25 cellular contexts compared by ENCODE assay signal in the genomic region with DNA sequence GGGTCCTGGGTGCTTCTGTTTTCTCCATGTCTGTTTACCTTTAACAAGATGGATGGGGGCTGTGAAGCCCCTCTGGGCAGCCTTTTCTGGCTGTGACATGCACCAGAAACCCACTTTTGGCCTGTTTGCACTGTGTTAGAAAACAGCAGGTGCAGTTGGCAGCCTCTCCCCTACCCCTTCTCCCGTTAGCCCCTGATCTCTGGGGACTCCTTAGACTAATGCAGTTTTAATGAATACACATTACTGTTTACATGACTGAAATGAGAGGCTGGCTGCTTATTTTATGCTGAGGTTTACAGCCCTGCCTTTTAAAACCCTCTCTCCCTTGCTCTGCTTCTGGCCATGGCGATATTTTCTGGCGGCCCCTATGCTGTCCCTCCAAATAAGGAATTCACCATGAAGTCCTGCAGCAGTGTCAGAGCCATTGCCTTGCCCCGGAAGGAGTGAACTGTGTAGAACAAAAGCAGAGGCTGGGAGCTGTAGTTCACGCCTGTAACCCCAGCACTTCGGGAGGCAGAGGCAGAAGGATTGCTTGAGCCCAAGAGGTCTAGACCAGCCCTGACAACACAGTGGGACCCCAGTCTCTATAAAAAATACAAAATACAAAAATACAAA.
DNase-seq lines count a peak whose midpoint lies in the region; ATAC-seq and TF ChIP-seq lines count a peak whose summit lies in the region.
"Had no signal": no experiment of that assay in that cellular context is flagged by ENCODE, and none has a peak within 500 bp of the region (broad histone marks: within the 10 kb centered on the region; RNA-seq: fewer than 3 reads in every experiment).

No MANE protein-coding gene starts in this region.

- peak overlapping the region in 1 of 4 donors; percentile 43 for H3K4me3 Mint-ChIP-seq in CD4-positive, CD25-positive, alpha-beta regulatory T cell
- peak overlapping the region in 2 of 4 donors; percentile 55 to 63 for H3K4me3 Mint-ChIP-seq in IgD-negative memory B cell
- no peak overlapping the region for H3K4me3 Mint-ChIP-seq in endodermal cell
- H3K4me3 Mint-ChIP-seq: central memory CD8-positive, alpha-beta T cell; HFFc6 had no signal

- no peak overlapping the region for H3K4me3 ChIP-seq in CD4-positive, CD25-positive, alpha-beta regulatory T cell (ENCODE audit: low read depth, low read length)
- H3K4me3 ChIP-seq in endodermal cell (ENCODE audit: low read length) (no peak overlapping the region), neutrophil (ENCODE audit: low read depth in 1 of 2, low read length in 1 of 2) (no peak overlapping the region)
- H3K4me3 ChIP-seq: ascending aorta, prostate gland, skin epidermis had no signal

- no peak overlapping the region for H3K27ac ChIP-seq in CD4-positive, CD25-positive, alpha-beta regulatory T cell (ENCODE audit: insufficient read depth, low read length, poor library complexity, severe bottlenecking)
- H3K27ac ChIP-seq in endodermal cell (ENCODE audit: low read depth, low read length) (peak overlapping the region; percentile 32), neutrophil (peak overlapping the region; percentile 15)
- H3K27ac ChIP-seq: ascending aorta, prostate gland, skin epidermis had no signal

- H3K9me3 Mint-ChIP-seq in CD4-positive, CD25-positive, alpha-beta regulatory T cell: peaks cover 0 to 8% (median 0%) of the 10 kb centered on the region in 7 donors
- H3K9me3 Mint-ChIP-seq in IgD-negative memory B cell: peaks cover 0 to 5% (median 0%) of the 10 kb centered on the region in 3 donors
- H3K9me3 Mint-ChIP-seq in endodermal cell: no peaks in the 10 kb centered on the region
- H3K9me3 Mint-ChIP-seq: central memory CD8-positive, alpha-beta T cell; nephron had no signal

- H3K27me3 Mint-ChIP-seq in CD4-positive, CD25-positive, alpha-beta regulatory T cell: no peaks in the 10 kb centered on the region
- no peaks in the 10 kb centered on the region for H3K27me3 Mint-ChIP-seq in IgD-negative memory B cell
- H3K27me3 Mint-ChIP-seq in endodermal cell (ENCODE audit: insufficient read depth): peaks cover 14% of the 10 kb centered on the region
- H3K27me3 Mint-ChIP-seq: central memory CD8-positive, alpha-beta T cell had no signal

- H3K4me1 ChIP-seq in CD4-positive, CD25-positive, alpha-beta regulatory T cell (ENCODE audit: control insufficient read depth, insufficient read depth, low read length, poor library complexity, severe bottlenecking): no peaks in the 10 kb centered on the region
- H3K4me1 ChIP-seq in endodermal cell (ENCODE audit: control insufficient read depth, insufficient read depth, low read length): no peaks in the 10 kb centered on the region
- H3K4me1 ChIP-seq in neutrophil (ENCODE audit: control insufficient read depth in 1 of 2, insufficient read depth in 1 of 2, low read depth in 1 of 2, low read length in 1 of 2): peaks cover 13% of the 10 kb centered on the region in 2 experiments
- H3K4me1 ChIP-seq: ascending aorta, prostate gland had no signal

- no peak for DNase-seq in CD4-positive, CD25-positive, alpha-beta regulatory T cell
- no peak for DNase-seq in endodermal cell
- no peak for DNase-seq in SHP77 (lab: John Stamatoyannopoulos, UW)
- no peak for DNase-seq in AML-193 (lab: John Stamatoyannopoulos, UW)
- DNase-seq: activated CD8-positive, alpha-beta memory T cell treated with anti-CD3 and anti-CD28 coated beads for 24 hours; activated naive CD4-positive, alpha-beta T cell treated with anti-CD3 and anti-CD28 coated beads, Interleukin-2, amount 50 U/mL, for 16 hours; activated T-cell treated with anti-CD3 and anti-CD28 coated beads, Interleukin-2, amount 50 U/mL, for 48 hours; Calu3; erythroblast; HFFc6; mesenchymal stem cell; NCI-H1694; stimulated activated CD4-positive, alpha-beta T cell treated with anti-CD3 and anti-CD28 coated beads, Interleukin-2, amount 100 ng/mL, for 24 hours; stimulated activated naive CD8-positive, alpha-beta T cell treated with anti-CD3 and anti-CD28 coated beads, Interleukin-15, Interleukin-2, amounts not matched to agents 100 U/mL and 50 U/mL, for 24 hours; trophoblast cell had no signal

- H3K9ac ChIP-seq in endodermal cell (ENCODE audit: extremely low read depth, low read length, poor library complexity, severe bottlenecking): no peak overlapping the region

- H3K27ac Mint-ChIP-seq in CD4-positive, CD25-positive, alpha-beta regulatory T cell: peak overlapping the region in 2 of 3 donors; percentile 20 to 41
- peak overlapping the region in 2 of 3 donors; percentile 29 to 80 for H3K27ac Mint-ChIP-seq in IgD-negative memory B cell
- H3K27ac Mint-ChIP-seq in endodermal cell: no peak overlapping the region
- H3K27ac Mint-ChIP-seq: HFFc6, nephron had no signal

- peaks cover 19% of the 10 kb centered on the region for H3K36me3 Mint-ChIP-seq in CD4-positive, CD25-positive, alpha-beta regulatory T cell
- peaks cover 20% of the 10 kb centered on the region for H3K36me3 Mint-ChIP-seq in IgD-negative memory B cell
- H3K36me3 Mint-ChIP-seq in endodermal cell (ENCODE audit: low read depth): no peaks in the 10 kb centered on the region

- H3K36me3 ChIP-seq in CD4-positive, CD25-positive, alpha-beta regulatory T cell (ENCODE audit: control insufficient read depth, insufficient read depth, low read length): no peaks in the 10 kb centered on the region
- H3K36me3 ChIP-seq in endodermal cell (ENCODE audit: control insufficient read depth, insufficient read depth, low read length) (no peaks in the 10 kb centered on the region), neutrophil (no peaks in the 10 kb centered on the region)
- H3K36me3 ChIP-seq: ascending aorta, prostate gland had no signal

- no peaks in the 10 kb centered on the region for H3K27me3 ChIP-seq in CD4-positive, CD25-positive, alpha-beta regulatory T cell (ENCODE audit: control insufficient read depth, insufficient read depth, low read length)
- H3K27me3 ChIP-seq in endodermal cell (ENCODE audit: control insufficient read depth, insufficient read depth, low read length, poor library complexity, severe bottlenecking) (no peaks in the 10 kb centered on the region), neutrophil (no peaks in the 10 kb centered on the region)
- H3K27me3 ChIP-seq: ascending aorta had no signal

- ATAC-seq in CD4-positive, CD25-positive, alpha-beta regulatory T cell (ENCODE audit: low read depth in 2 of 2): no peak
- no peak for ATAC-seq in HG02763 (IDR thresholded peaks at IDR 0.05; ENCODE audit: unreplicated experiment)
- ATAC-seq in HG03280 (IDR thresholded peaks at IDR 0.05; ENCODE audit: unreplicated experiment): no peak
- ATAC-seq: HepG2; stimulated activated naive CD8-positive, alpha-beta T cell treated with anti-CD3 and anti-CD28 coated beads, Interleukin-15, Interleukin-2, amounts not matched to agents 100 U/mL and 50 U/mL, for 24 hours had no signal

- no peak for TF ChIP-seq CTCF in endodermal cell (conservative IDR thresholded peaks at IDR 0.05)
- no peak for TF ChIP-seq CTCF in neutrophil (IDR thresholded peaks at IDR 0.05)

- H3K4me1 Mint-ChIP-seq in CD4-positive, CD25-positive, alpha-beta regulatory T cell: peaks cover 8 to 57% (median 28%) of the 10 kb centered on the region in 4 donors
- H3K4me1 Mint-ChIP-seq in IgD-negative memory B cell: peaks cover 63 to 67% (median 63%) of the 10 kb centered on the region in 3 donors
- H3K4me1 Mint-ChIP-seq in endodermal cell: peaks cover 1% of the 10 kb centered on the region

- no peaks in the 10 kb centered on the region for H3K9me3 ChIP-seq in CD4-positive, CD25-positive, alpha-beta regulatory T cell (ENCODE audit: control insufficient read depth in 2 of 2, low read length in 2 of 2)
- H3K9me3 ChIP-seq in endodermal cell (ENCODE audit: control insufficient read depth, low read length) (no peaks in the 10 kb centered on the region), neutrophil (no peaks in the 10 kb centered on the region)
- H3K9me3 ChIP-seq: ascending aorta, prostate gland had no signal

- 67 to 74% methylated on average over 4 to 6 of the region's 6 CpGs for WGBS in endodermal cell (ENCODE audit: insufficient coverage in 1 of 2, insufficient read length in 1 of 2), 2 experiments
